In genomic region chr10:117222552-117223412, GRCh38 we compare ENCODE assay signal across 20 cellular contexts. TPM values are rescaled to one million over a fixed set of nuclear protein-coding genes. Genes with fewer than 3 reads are reported as not detected.
A peak's percentile ranks its signal among the peaks of the same experiment; 100 is the strongest.
DNase-seq lines count a peak whose midpoint lies in the region; ATAC-seq, FAIRE-seq and TF ChIP-seq lines count a peak whose summit lies in the region.
"Had no signal": no experiment of that assay in that cellular context is flagged by ENCODE, and none has a peak within 500 bp of the region (broad histone marks: within the 10 kb centered on the region; RNA-seq: fewer than 3 reads in every experiment).

No MANE protein-coding gene starts in this region.

- H3K4me3 ChIP-seq in sigmoid colon = no peak overlapping the region
- H3K4me3 ChIP-seq: A549, K562, Peyer's patch had no signal

- intact Hi-C loops in sigmoid colon (cut with DNase I) = no loop called here

- H3K4me1 Mint-ChIP-seq in glutamatergic neuron (ENCODE audit: low read depth, unreplicated experiment) = peaks cover 31% of the 10 kb centered on the region

- no peak for ATAC-seq in HG02938 (IDR thresholded peaks at IDR 0.05; ENCODE audit: unreplicated experiment)
- ATAC-seq: A549, K562, SK-N-SH treated with all-trans-retinoic acid at 6 μM for 48 hours had no signal

- no peak for TF ChIP-seq EP300 in sigmoid colon (IDR thresholded peaks at IDR 0.05)

- H3K9me3 ChIP-seq in sigmoid colon = no peaks in the 10 kb centered on the region
- H3K9me3 ChIP-seq: A549, Caco-2, Peyer's patch had no signal

- TF ChIP-seq CTCF in glutamatergic neuron (IDR thresholded peaks at IDR 0.05; ENCODE audit: partially characterized antibody, unreplicated experiment) = no peak
- no peak for TF ChIP-seq CTCF in sigmoid colon (IDR thresholded peaks at IDR 0.05)

- H3K27me3 Mint-ChIP-seq in glutamatergic neuron (ENCODE audit: unreplicated experiment) = peaks cover 12% of the 10 kb centered on the region

- no peak for FAIRE-seq in RCC 7860 (lab: Jason Lieb, UNC)
- FAIRE-seq: A549, GM12892, K562 had no signal

- TF ChIP-seq POLR2A in sigmoid colon (IDR thresholded peaks at IDR 0.05) = no peak

- peak overlapping the region; percentile 16 for H3K4me3 Mint-ChIP-seq in glutamatergic neuron (ENCODE audit: unreplicated experiment)

- no peaks in the 10 kb centered on the region for H3K36me3 ChIP-seq in sigmoid colon
- H3K36me3 ChIP-seq: Peyer's patch had no signal

- H3K9me3 Mint-ChIP-seq in glutamatergic neuron (ENCODE audit: unreplicated experiment) = peaks cover 10% of the 10 kb centered on the region

- peak overlapping the region; percentile 87 for H3K27ac Mint-ChIP-seq in glutamatergic neuron (ENCODE audit: unreplicated experiment)

- WGBS in sigmoid colon, 2 donors = 78 to 84% methylated on average over 9 of the region's 9 CpGs

- H3K4me1 ChIP-seq in sigmoid colon = no peaks in the 10 kb centered on the region
- H3K4me1 ChIP-seq: Peyer's patch had no signal

- H3K27me3 ChIP-seq in sigmoid colon = peaks cover 0 to 8% (median 2%) of the 10 kb centered on the region in 3 donors
- H3K27me3 ChIP-seq: Peyer's patch had no signal

- peak; percentile 52 for DNase-seq in NCI-H2171 treated with DMSO at 0.1 percent for 48 hours (lab: John Stamatoyannopoulos, UW)
- no peak for DNase-seq in NCI-H2171 (lab: John Stamatoyannopoulos, UW)
- DNase-seq in NCI-H526 treated with DMSO at 0.1 percent for 48 hours (lab: John Stamatoyannopoulos, UW) = peak; percentile 91
- DNase-seq in glutamatergic neuron = peak; percentile 43
- DNase-seq in sigmoid colon = peak; percentile 40
- DNase-seq in RCC 7860 (ENCODE audit: low spot score) = no peak
- DNase-seq in H4 (ENCODE audit: low spot score) = no peak
- DNase-seq: Caco-2, DMS79 treated with DMSO at 0.1 percent for 48 hours, GDM1, NCI-H1092, NCI-H1694 treated with DMSO at 0.1 percent for 48 hours, NCI-H524 treated with DMSO at 0.1 percent for 48 hours, Peyer's patch, SHP77 had no signal

- no peak overlapping the region for H3K27ac ChIP-seq in sigmoid colon
- H3K27ac ChIP-seq: Peyer's patch had no signal

- H3K36me3 Mint-ChIP-seq in glutamatergic neuron (ENCODE audit: unreplicated experiment) = no peaks in the 10 kb centered on the region

RNA-seq across cellular contexts. Expression of gene SLC18A2, which starts 18.1 kb away (rescaled TPM):
- total RNA-seq in glutamatergic neuron (ENCODE audit: unreplicated experiment) = 12.0 TPM
- 1 to 10 TPM in 1 of 4 donors, under 1 TPM in 3; 0.54 to 1.4 (median 0.77) TPM for total RNA-seq in sigmoid colon
- polyA plus RNA-seq in sigmoid colon = under 1 TPM; 0.23 to 0.60 (median 0.25) TPM
- 0.02 TPM in 1 of 2 replicates, not detected in the other for total RNA-seq in H4 (2014; rRNA removed; shearing (Covaris generic))
- total RNA-seq: Caco-2 had no signal

RNA-seq across cellular contexts. Expression of gene KCNK18, which starts 25.5 kb away (rescaled TPM):
- total RNA-seq in glutamatergic neuron (ENCODE audit: unreplicated experiment) (not detected), sigmoid colon (not detected)
- not detected for polyA plus RNA-seq in sigmoid colon
- not detected in 2 replicates for total RNA-seq in H4 (2014; rRNA removed; shearing (Covaris generic))
- total RNA-seq: Caco-2, K562, Peyer's patch had no signal
- polyA plus RNA-seq: A549, K562 had no signal

Comparison
In these comparisons a context has a peak if more than half of its experiments do, and no peak if none do; other contexts are left out.
1. DNase-seq: peak in NCI-H2171 treated with DMSO at 0.1 percent for 48 hours (single experiment), NCI-H526 treated with DMSO at 0.1 percent for 48 hours (single experiment), glutamatergic neuron (single experiment) and sigmoid colon (single experiment); none in NCI-H2171 (single experiment), RCC 7860 (single experiment) and H4 (single experiment).